ENCODE assay signal across 25 cellular contexts in genomic region chr20:23631226-23631822, GRCh38. TPM values are rescaled to one million over a fixed set of nuclear protein-coding genes. Genes with fewer than 3 reads are reported as not detected.
DNase-seq lines count a peak whose midpoint lies in the region; ATAC-seq and TF ChIP-seq lines count a peak whose summit lies in the region.
"Had no signal": no experiment of that assay in that cellular context is flagged by ENCODE, and none has a peak within 500 bp of the region (broad histone marks: within the 10 kb centered on the region; RNA-seq: fewer than 3 reads in every experiment).

No MANE protein-coding gene starts in this region.

- no peaks in the 10 kb centered on the region for H3K27me3 Mint-ChIP-seq in dendritic cell treated with granulocyte-macrophage colony-stimulating factor and Interleukin-4, amounts not matched to agents 40 ng/mL and 50 ng/mL, for 4 days

- CTCF ChIA-PET in RWPE1 (lab: Yijun Ruan, JAX), result no interaction called here

- no peak overlapping the region for H2AFZ ChIP-seq in mesenchymal stem cell (ENCODE audit: low read depth, low read length)
- H2AFZ ChIP-seq: GM23338 had no signal

- peak overlapping the region; percentile 26 for H3K4me3 Mint-ChIP-seq in dendritic cell treated with granulocyte-macrophage colony-stimulating factor and Interleukin-4, amounts not matched to agents 40 ng/mL and 50 ng/mL, for 4 days
- H3K4me3 Mint-ChIP-seq: CD4-positive, alpha-beta T cell; CD8-positive, alpha-beta memory T cell; GM23338; H9; HFFc6 had no signal

- H3K9me3 ChIP-seq in mesenchymal stem cell (ENCODE audit: control insufficient read depth, low read length), result peaks cover 11% of the 10 kb centered on the region
- no peaks in the 10 kb centered on the region for H3K9me3 ChIP-seq in lower lobe of right lung
- H3K9me3 ChIP-seq: BE2C had no signal

- POLR2A ChIA-PET in RWPE1 (lab: Yijun Ruan, JAX; ENCODE audit: low non-redundant PET), result no interaction called here

- H3K79me1 ChIP-seq in mesenchymal stem cell (replicated peaks; ENCODE audit: low read length, poor library complexity, severe bottlenecking), result peaks cover 16% of the 10 kb centered on the region

- intact Hi-C loops in dendritic cell treated with granulocyte-macrophage colony-stimulating factor and Interleukin-4, amounts not matched to agents 40 ng/mL and 50 ng/mL, for 4 days (cut with micrococcal nuclease), result loop anchor here (5.0 kb wide), 1 partner anchor 36 kb away; no protein-coding TSS in a partner anchor
- intact Hi-C loops in lower lobe of right lung (cut with DNase I), result no loop called here

- H3K27me3 ChIP-seq in mesenchymal stem cell (ENCODE audit: control insufficient read depth in 1 of 2, insufficient read depth in 1 of 2, low read length in 2 of 2) (no peaks in the 10 kb centered on the region), lower lobe of right lung (ENCODE audit: low read depth) (no peaks in the 10 kb centered on the region)
- H3K27me3 ChIP-seq: BE2C; BLaER1 treated with 17β-estradiol and CSF1 and Interleukin-3, amounts not matched to agents 10 nM and 100 nM had no signal

- no peak overlapping the region for H2BK5ac ChIP-seq in mesenchymal stem cell (ENCODE audit: low read depth, low read length, poor library complexity, severe bottlenecking)

- no peak for ATAC-seq in lower lobe of right lung
- ATAC-seq: A549, GM23338 had no signal

- H3K36me3 Mint-ChIP-seq in dendritic cell treated with granulocyte-macrophage colony-stimulating factor and Interleukin-4, amounts not matched to agents 40 ng/mL and 50 ng/mL, for 4 days (ENCODE audit: low read depth), result peaks cover 76% of the 10 kb centered on the region
- H3K36me3 Mint-ChIP-seq: CD8-positive, alpha-beta memory T cell had no signal

- no peak overlapping the region for H3K18ac ChIP-seq in mesenchymal stem cell (ENCODE audit: low read depth in 1 of 2, low read length in 2 of 2)

- peak overlapping the region; percentile 94 for H3K27ac Mint-ChIP-seq in dendritic cell treated with granulocyte-macrophage colony-stimulating factor and Interleukin-4, amounts not matched to agents 40 ng/mL and 50 ng/mL, for 4 days
- H3K27ac Mint-ChIP-seq: CD4-positive, alpha-beta T cell; CD8-positive, alpha-beta memory T cell; GM23338; H9; HFFc6 had no signal

- 98% methylated on average over 9 of the region's 9 CpGs for WGBS in mesenchymal stem cell

- no peak overlapping the region for H4K91ac ChIP-seq in mesenchymal stem cell (ENCODE audit: low read length)

- H2BK120ac ChIP-seq in mesenchymal stem cell (ENCODE audit: low read depth, low read length), result no peak overlapping the region

- no peak overlapping the region for H2AK5ac ChIP-seq in mesenchymal stem cell (ENCODE audit: low read length, severe bottlenecking)

- peak overlapping the region; percentile 92 for H3K27ac ChIP-seq in RWPE1
- H3K27ac ChIP-seq in mesenchymal stem cell (ENCODE audit: low read length, poor library complexity, severe bottlenecking), result no peak overlapping the region
- no peak overlapping the region for H3K27ac ChIP-seq in lower lobe of right lung
- H3K27ac ChIP-seq: A549; BLaER1 treated with 17β-estradiol and CSF1 and Interleukin-3, amounts not matched to agents 10 nM and 100 nM had no signal

- no peak overlapping the region for H3K4me2 ChIP-seq in mesenchymal stem cell (ENCODE audit: low read length, poor library complexity, severe bottlenecking)
- H3K4me2 ChIP-seq: A549, GM23338 had no signal

- no peak overlapping the region for H4K8ac ChIP-seq in mesenchymal stem cell (ENCODE audit: low read length)

- peak overlapping the region in 1 of 2 experiments; percentile 9 for H3K23ac ChIP-seq in mesenchymal stem cell (ENCODE audit: low read length in 2 of 2)

- H2BK12ac ChIP-seq in mesenchymal stem cell (ENCODE audit: low read length in 2 of 2), result no peak overlapping the region

- H3K4me3 ChIP-seq in mesenchymal stem cell (ENCODE audit: insufficient read depth in 1 of 2, low read depth in 1 of 2, low read length in 2 of 2) (no peak overlapping the region), lower lobe of right lung (no peak overlapping the region)
- H3K4me3 ChIP-seq: A549; BLaER1 treated with 17β-estradiol and CSF1 and Interleukin-3, amounts not matched to agents 10 nM and 100 nM; GM23338 had no signal

- no peak overlapping the region for H3K4ac ChIP-seq in mesenchymal stem cell (ENCODE audit: low read depth in 1 of 2, low read length in 2 of 2)

- DNase-seq in RWPE1 (ENCODE audit: low spot score), result no peak
- DNase-seq in mesenchymal stem cell, result no peak
- no peak for DNase-seq in COR-L47 (lab: John Stamatoyannopoulos, UW)
- no peak for DNase-seq in NCI-H1694 treated with DMSO at 0.1 percent for 48 hours (lab: John Stamatoyannopoulos, UW)
- DNase-seq in lower lobe of right lung, result no peak
- DNase-seq: 8988T; ACHN; AML-193; BE2C; Calu3; CD4-positive, alpha-beta T cell; CD8-positive, alpha-beta memory T cell; DMS53; DMS79 treated with DMSO at 0.1 percent for 48 hours; GF-D8; H9; HFFc6 had no signal

- H3K9me3 Mint-ChIP-seq in dendritic cell treated with granulocyte-macrophage colony-stimulating factor and Interleukin-4, amounts not matched to agents 40 ng/mL and 50 ng/mL, for 4 days, result no peaks in the 10 kb centered on the region
- H3K9me3 Mint-ChIP-seq: CD14-positive monocyte; CD4-positive, alpha-beta T cell; GM23338; HFFc6 had no signal

- peaks cover 90% of the 10 kb centered on the region for H3K4me1 Mint-ChIP-seq in dendritic cell treated with granulocyte-macrophage colony-stimulating factor and Interleukin-4, amounts not matched to agents 40 ng/mL and 50 ng/mL, for 4 days (ENCODE audit: low read depth)
- H3K4me1 Mint-ChIP-seq: CD8-positive, alpha-beta memory T cell had no signal

- TF ChIP-seq CTCF in RWPE1 (conservative IDR thresholded peaks at IDR 0.05; ENCODE audit: low read depth) (no peak), lower lobe of right lung (IDR thresholded peaks at IDR 0.05) (no peak)

- H3K4me1 ChIP-seq in mesenchymal stem cell (ENCODE audit: control insufficient read depth, insufficient read depth, low read depth, low read length), result peaks cover 41% of the 10 kb centered on the region
- peaks cover 18% of the 10 kb centered on the region for H3K4me1 ChIP-seq in lower lobe of right lung
- H3K4me1 ChIP-seq: BE2C had no signal

- H3K14ac ChIP-seq in mesenchymal stem cell (ENCODE audit: low read length in 2 of 2), result no peak overlapping the region

- peak overlapping the region; percentile 41 for H2BK15ac ChIP-seq in mesenchymal stem cell (ENCODE audit: low read depth, poor library complexity, severe bottlenecking)

- no peak overlapping the region for H3K9ac ChIP-seq in mesenchymal stem cell (ENCODE audit: low read length)

- H3K36me3 ChIP-seq in mesenchymal stem cell (ENCODE audit: control insufficient read depth in 1 of 2, insufficient read depth in 2 of 2, low read depth in 1 of 2, low read length in 2 of 2) (peaks cover 38 to 51% of the 10 kb centered on the region in 2 experiments), lower lobe of right lung (peaks cover 32% of the 10 kb centered on the region)
- H3K36me3 ChIP-seq: BE2C had no signal

RNA-seq across cellular contexts. Expression of gene CST3, which starts 6.4 kb away (rescaled TPM):
- polyA plus RNA-seq in mesenchymal stem cell (2013, experiment 1 of 2), result 817 TPM
- polyA plus RNA-seq in mesenchymal stem cell (2013, experiment 2 of 2), result 846 TPM
- total RNA-seq in lower lobe of right lung, result 727 TPM

RNA-seq across cellular contexts. Expression of gene CST9, which starts 25.6 kb away (rescaled TPM):
- not detected for polyA plus RNA-seq in mesenchymal stem cell (2013, experiment 1 of 2)
- polyA plus RNA-seq in mesenchymal stem cell (2013, experiment 2 of 2), result not detected
- total RNA-seq in lower lobe of right lung, result not detected
- total RNA-seq: Calu3; CD4-positive, alpha-beta T cell; CD8-positive, alpha-beta memory T cell; Daoy; G401; GM23338; H4; H9; HFFc6 had no signal
- polyA plus RNA-seq: A549; CD8-positive, alpha-beta memory T cell; GM23338 had no signal

RNA-seq across cellular contexts. Expression of gene CST4, which starts 57.5 kb away (rescaled TPM):
- not detected for polyA plus RNA-seq in mesenchymal stem cell (2013, experiment 1 of 2)
- polyA plus RNA-seq in mesenchymal stem cell (2013, experiment 2 of 2), result 0.18 TPM
- not detected for total RNA-seq in lower lobe of right lung
- total RNA-seq: Calu3; CD4-positive, alpha-beta T cell; CD8-positive, alpha-beta memory T cell; Daoy; G401; GM23338; H4; H9; HFFc6 had no signal
- polyA plus RNA-seq: A549; CD14-positive monocyte; CD8-positive, alpha-beta memory T cell; GM23338 had no signal
